8 cellular contexts compared by ENCODE assay signal in the genomic region with DNA sequence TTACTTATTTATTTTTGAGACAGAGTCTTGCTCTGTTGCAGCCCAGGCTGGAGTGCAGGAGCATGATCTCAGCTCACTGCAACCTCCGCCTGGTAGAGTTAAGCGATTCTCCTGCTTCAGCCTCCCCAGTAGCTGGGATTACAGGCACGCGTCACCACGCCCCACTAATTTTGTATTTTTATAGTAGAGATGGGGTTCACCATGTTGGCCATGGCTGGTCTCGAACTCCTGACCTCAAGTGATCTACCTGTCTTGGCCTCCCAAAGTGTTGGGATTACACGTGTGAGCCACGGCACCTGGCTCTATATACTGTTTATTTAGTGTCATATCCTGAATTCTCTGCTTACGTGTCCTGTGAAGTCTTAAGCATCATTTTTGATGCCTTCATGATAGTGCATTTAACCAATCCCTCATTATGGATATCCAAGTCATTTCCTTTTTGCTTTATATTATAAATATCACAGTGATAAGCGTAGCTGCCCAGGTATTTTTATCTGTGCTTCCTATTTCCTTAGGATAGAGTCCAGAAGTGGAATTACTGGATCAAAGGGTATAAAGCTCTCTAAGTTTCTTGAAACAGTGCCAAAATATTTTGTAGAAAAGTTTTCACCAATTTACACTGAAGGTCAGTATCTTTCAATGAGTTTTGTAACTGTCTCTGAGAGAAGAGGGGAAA. TPM values are rescaled to one million over a fixed set of nuclear protein-coding genes. Genes with fewer than 3 reads are reported as not detected.
DNase-seq lines count a peak whose midpoint lies in the region; ATAC-seq and TF ChIP-seq lines count a peak whose summit lies in the region.

No MANE protein-coding gene starts in this region.

- peak overlapping the region; percentile 60 for H2AFZ ChIP-seq in mesenchymal stem cell (ENCODE audit: low read depth, low read length)

- CTCF ChIA-PET in MCF 10A (lab: Yijun Ruan, JAX), result interaction anchor here (0.7 to 4.7 kb wide), 4 partner anchors 26 to 54 kb away, joined by 3 to 34 read pairs (median 4); a partner anchor contains a TSS

- 98% methylated on average over 9 of the region's 10 CpGs for WGBS in mesenchymal stem cell

- peak overlapping the region; percentile 81 for H3K4me2 ChIP-seq in mesenchymal stem cell (ENCODE audit: low read length, poor library complexity, severe bottlenecking)

- no peak overlapping the region for H3K18ac ChIP-seq in mesenchymal stem cell (ENCODE audit: low read depth in 1 of 2, low read length in 2 of 2)

- peak overlapping the region; percentile 70 for H4K8ac ChIP-seq in mesenchymal stem cell (ENCODE audit: low read length)

- H3K27ac Mint-ChIP-seq in MCF 10A (ENCODE audit: low read depth, unreplicated experiment) (peak overlapping the region; percentile 54), type B pancreatic cell (peak overlapping the region; percentile 91)

- peaks cover 18% of the 10 kb centered on the region for H3K79me1 ChIP-seq in mesenchymal stem cell (replicated peaks; ENCODE audit: low read length, poor library complexity, severe bottlenecking)

- H2BK12ac ChIP-seq in mesenchymal stem cell (ENCODE audit: low read length in 2 of 2), result no peak overlapping the region

- H2AK5ac ChIP-seq in mesenchymal stem cell (ENCODE audit: low read length, severe bottlenecking), result no peak overlapping the region

- ATAC-seq in Right ventricle myocardium inferior, result no peak

- H3K9ac ChIP-seq in mesenchymal stem cell (ENCODE audit: low read length), result peak overlapping the region; percentile 92

- TF ChIP-seq CTCF in cardiac muscle cell (IDR thresholded peaks at IDR 0.05; ENCODE audit: low read depth, low read length) (no peak), MCF 10A (IDR thresholded peaks at IDR 0.05; ENCODE audit: unreplicated experiment) (no peak), type B pancreatic cell (conservative IDR thresholded peaks at IDR 0.05) (no peak)

- POLR2A ChIA-PET in MCF 10A (lab: Yijun Ruan, JAX), result interaction anchor here (0.6 to 4.2 kb wide), 10 partner anchors 11 to 150 kb away, joined by 3 to 83 read pairs (median 8); a partner anchor contains a TSS

- H3K9me3 ChIP-seq in cardiac muscle cell (ENCODE audit: low read depth), result no peaks in the 10 kb centered on the region
- H3K9me3 ChIP-seq in mesenchymal stem cell (ENCODE audit: control insufficient read depth, low read length), result no peaks in the 10 kb centered on the region

- H3K27ac ChIP-seq in cardiac muscle cell (peak overlapping the region; percentile 90), mesenchymal stem cell (ENCODE audit: low read length, poor library complexity, severe bottlenecking) (peak overlapping the region; percentile 55)

- DNase-seq in cardiac muscle cell (ENCODE audit: low read depth in 1 of 2, low spot score in 1 of 2), result no peak
- DNase-seq in Right ventricle myocardium inferior (ENCODE audit: missing footprints), result no peak
- no peak for DNase-seq in MCF 10A (ENCODE audit: unreplicated experiment)
- DNase-seq in mesenchymal stem cell, result no peak
- no peak for DNase-seq in type B pancreatic cell (ENCODE audit: extremely low spot score, unreplicated experiment)
- no peak for DNase-seq in activated gamma-delta T cell treated with Interleukin-2 at 50 U/mL for 16 hours
- no peak for DNase-seq in SKM-1 treated with dmso at 0.1 percent for 144 hours (lab: John Stamatoyannopoulos, UW; ENCODE audit: unreplicated experiment)
- DNase-seq in Kasumi-1 (lab: John Stamatoyannopoulos, UW), result no peak

- no peaks in the 10 kb centered on the region for H3K9me3 Mint-ChIP-seq in MCF 10A (ENCODE audit: unreplicated experiment)
- H3K9me3 Mint-ChIP-seq in type B pancreatic cell, result no peaks in the 10 kb centered on the region

- H3K4me3 Mint-ChIP-seq in MCF 10A (ENCODE audit: unreplicated experiment) (peak overlapping the region; percentile 90), type B pancreatic cell (peak overlapping the region; percentile 95)

- H3K4ac ChIP-seq in mesenchymal stem cell (ENCODE audit: low read depth in 1 of 2, low read length in 2 of 2), result peak overlapping the region in 1 of 2 experiments; percentile 84

- H3K36me3 Mint-ChIP-seq in MCF 10A (ENCODE audit: insufficient read depth, unreplicated experiment) (peaks cover 5% of the 10 kb centered on the region), type B pancreatic cell (peaks cover 4% of the 10 kb centered on the region)

- H4K91ac ChIP-seq in mesenchymal stem cell (ENCODE audit: low read length), result no peak overlapping the region

- H3K27me3 ChIP-seq in cardiac muscle cell (no peaks in the 10 kb centered on the region), mesenchymal stem cell (ENCODE audit: control insufficient read depth in 1 of 2, insufficient read depth in 1 of 2, low read length in 2 of 2) (no peaks in the 10 kb centered on the region)

- H3K27me3 Mint-ChIP-seq in MCF 10A (ENCODE audit: insufficient read depth, unreplicated experiment) (no peaks in the 10 kb centered on the region), type B pancreatic cell (no peaks in the 10 kb centered on the region)

- H3K4me3 ChIP-seq in cardiac muscle cell (peak overlapping the region; percentile 81), mesenchymal stem cell (ENCODE audit: insufficient read depth in 1 of 2, low read depth in 1 of 2, low read length in 2 of 2) (peak overlapping the region in 1 of 2 experiments; percentile 94)

- H3K36me3 ChIP-seq in cardiac muscle cell (no peaks in the 10 kb centered on the region), mesenchymal stem cell (ENCODE audit: control insufficient read depth in 1 of 2, insufficient read depth in 2 of 2, low read depth in 1 of 2, low read length in 2 of 2) (peaks cover 15 to 27% of the 10 kb centered on the region in 2 experiments)

- H3K14ac ChIP-seq in mesenchymal stem cell (ENCODE audit: low read length in 2 of 2), result no peak overlapping the region

- H2BK120ac ChIP-seq in mesenchymal stem cell (ENCODE audit: low read depth, low read length), result no peak overlapping the region

- no peak overlapping the region for H3K23ac ChIP-seq in mesenchymal stem cell (ENCODE audit: low read length in 2 of 2)

- BruUV-seq in MCF 10A (replicated peaks; lab: Mats Ljungman, UMichigan), result no TSS peak

- H3K4me1 ChIP-seq in cardiac muscle cell (ENCODE audit: low read depth) (peaks cover 27% of the 10 kb centered on the region), mesenchymal stem cell (ENCODE audit: control insufficient read depth, insufficient read depth, low read depth, low read length) (peaks cover 22% of the 10 kb centered on the region)

- H2BK5ac ChIP-seq in mesenchymal stem cell (ENCODE audit: low read depth, low read length, poor library complexity, severe bottlenecking), result peak overlapping the region; percentile 10

- H3K4me1 Mint-ChIP-seq in MCF 10A (ENCODE audit: insufficient read depth, unreplicated experiment), result peaks cover 11% of the 10 kb centered on the region
- H3K4me1 Mint-ChIP-seq in type B pancreatic cell (ENCODE audit: unreplicated experiment), result peaks cover 48% of the 10 kb centered on the region

- intact Hi-C loops in Right ventricle myocardium inferior (cut with DNase I), result loop anchor here (2.0 to 5.0 kb wide), 3 partner anchors 35 to 55 kb away; a partner anchor contains a TSS
- intact Hi-C loops in MCF 10A (cut with micrococcal nuclease), result no loop called here

- no peak overlapping the region for H2BK15ac ChIP-seq in mesenchymal stem cell (ENCODE audit: low read depth, poor library complexity, severe bottlenecking)

RNA-seq across cellular contexts. Expression of a gene that starts 0.9 kb away (rescaled TPM):
- total RNA-seq in cardiac muscle cell (27.1 and 32.9 TPM in 2 replicates), Right ventricle myocardium inferior (26.1 TPM), MCF 10A (2022) (17.5 and 18.4 TPM in 2 replicates), type B pancreatic cell (ENCODE audit: low replicate concordance) (53.1 and 62.0 TPM in 2 replicates)
- 10.3 and 16.1 TPM in 2 replicates for polyA plus RNA-seq in cardiac muscle cell
- 32.2 TPM for polyA plus RNA-seq in mesenchymal stem cell (2013, experiment 1 of 2)
- 32.8 TPM for polyA plus RNA-seq in mesenchymal stem cell (2013, experiment 2 of 2)

RNA-seq across cellular contexts. Expression of a gene that starts 21.5 kb away (rescaled TPM):
- total RNA-seq in cardiac muscle cell (82.5 and 1,828 TPM in 2 replicates), Right ventricle myocardium inferior (122 TPM), MCF 10A (2022) (18.0 and 45.4 TPM in 2 replicates), type B pancreatic cell (ENCODE audit: low replicate concordance) (97.9 and 106 TPM in 2 replicates)
- 65.2 and 1,052 TPM in 2 replicates for polyA plus RNA-seq in cardiac muscle cell
- 563 TPM for polyA plus RNA-seq in mesenchymal stem cell (2013, experiment 1 of 2)
- 558 TPM for polyA plus RNA-seq in mesenchymal stem cell (2013, experiment 2 of 2)

RNA-seq across cellular contexts. Expression of a gene that starts 33.6 kb away (rescaled TPM):
- total RNA-seq in cardiac muscle cell, result 58.7 and 71.8 TPM in 2 replicates
- 25.6 and 25.8 TPM in 2 replicates for polyA plus RNA-seq in cardiac muscle cell
- 52.3 TPM for total RNA-seq in Right ventricle myocardium inferior
- 146 and 174 TPM in 2 replicates for total RNA-seq in MCF 10A (2022)
- 44.5 TPM for polyA plus RNA-seq in mesenchymal stem cell (2013, experiment 1 of 2)
- 45.9 TPM for polyA plus RNA-seq in mesenchymal stem cell (2013, experiment 2 of 2)
- total RNA-seq in type B pancreatic cell (ENCODE audit: low replicate concordance), result 94.5 and 101 TPM in 2 replicates

RNA-seq across cellular contexts. Expression of a gene that starts 54.2 kb away (rescaled TPM):
- 43.6 and 46.6 TPM in 2 replicates for total RNA-seq in cardiac muscle cell
- polyA plus RNA-seq in cardiac muscle cell, result 31.6 and 31.7 TPM in 2 replicates
- 26.7 TPM for total RNA-seq in Right ventricle myocardium inferior
- 58.6 and 61.8 TPM in 2 replicates for total RNA-seq in MCF 10A (2022)
- 18.3 TPM for polyA plus RNA-seq in mesenchymal stem cell (2013, experiment 1 of 2)
- polyA plus RNA-seq in mesenchymal stem cell (2013, experiment 2 of 2), result 17.5 TPM
- total RNA-seq in type B pancreatic cell (ENCODE audit: low replicate concordance), result 54.6 and 61.1 TPM in 2 replicates

RNA-seq across cellular contexts. Expression of a gene that starts 54.8 kb away (rescaled TPM):
- 14.1 and 20.0 TPM in 2 replicates for total RNA-seq in cardiac muscle cell
- polyA plus RNA-seq in cardiac muscle cell, result 13.8 and 24.6 TPM in 2 replicates
- 17.3 TPM for total RNA-seq in Right ventricle myocardium inferior
- 23.3 TPM in 2 replicates for total RNA-seq in MCF 10A (2022)
- polyA plus RNA-seq in mesenchymal stem cell (2013, experiment 1 of 2), result 13.9 TPM
- 13.3 TPM for polyA plus RNA-seq in mesenchymal stem cell (2013, experiment 2 of 2)
- 29.0 and 34.7 TPM in 2 replicates for total RNA-seq in type B pancreatic cell (ENCODE audit: low replicate concordance)
